1 cellular context compared by ENCODE assay signal in genomic region chr20:46701057-46701456, GRCh38.
A peak's percentile ranks its signal among the peaks of the same experiment; 100 is the strongest.
TF ChIP-seq lines count a peak whose summit lies in the region.

No MANE protein-coding gene starts in this region.

TF ChIP-seq in HepG2, 621 proteins besides CTCF, POLR2A, EP300 and RAD21:
- TF ChIP-seq ZNF280D (CRISPR knock-in tag; IDR thresholded peaks at IDR 0.05) (no peak), PAF1 (CRISPR knock-in tag; IDR thresholded peaks at IDR 0.05) (no peak), PRDM15 (CRISPR knock-in tag; IDR thresholded peaks at IDR 0.05) (0 out of 2 replicates have a peak, but pooled peaks have one; percentile 0)
